In genomic region chr6:41723178-41723935, GRCh38 we compare ENCODE assay signal across 1 cellular context.
TF ChIP-seq lines count a peak whose summit lies in the region.

No MANE protein-coding gene starts in this region.

TF ChIP-seq in GM12878, 131 proteins besides CTCF, POLR2A, EP300 and RAD21 (continued from another document and continues in another):
- TF ChIP-seq, protein P1, sequence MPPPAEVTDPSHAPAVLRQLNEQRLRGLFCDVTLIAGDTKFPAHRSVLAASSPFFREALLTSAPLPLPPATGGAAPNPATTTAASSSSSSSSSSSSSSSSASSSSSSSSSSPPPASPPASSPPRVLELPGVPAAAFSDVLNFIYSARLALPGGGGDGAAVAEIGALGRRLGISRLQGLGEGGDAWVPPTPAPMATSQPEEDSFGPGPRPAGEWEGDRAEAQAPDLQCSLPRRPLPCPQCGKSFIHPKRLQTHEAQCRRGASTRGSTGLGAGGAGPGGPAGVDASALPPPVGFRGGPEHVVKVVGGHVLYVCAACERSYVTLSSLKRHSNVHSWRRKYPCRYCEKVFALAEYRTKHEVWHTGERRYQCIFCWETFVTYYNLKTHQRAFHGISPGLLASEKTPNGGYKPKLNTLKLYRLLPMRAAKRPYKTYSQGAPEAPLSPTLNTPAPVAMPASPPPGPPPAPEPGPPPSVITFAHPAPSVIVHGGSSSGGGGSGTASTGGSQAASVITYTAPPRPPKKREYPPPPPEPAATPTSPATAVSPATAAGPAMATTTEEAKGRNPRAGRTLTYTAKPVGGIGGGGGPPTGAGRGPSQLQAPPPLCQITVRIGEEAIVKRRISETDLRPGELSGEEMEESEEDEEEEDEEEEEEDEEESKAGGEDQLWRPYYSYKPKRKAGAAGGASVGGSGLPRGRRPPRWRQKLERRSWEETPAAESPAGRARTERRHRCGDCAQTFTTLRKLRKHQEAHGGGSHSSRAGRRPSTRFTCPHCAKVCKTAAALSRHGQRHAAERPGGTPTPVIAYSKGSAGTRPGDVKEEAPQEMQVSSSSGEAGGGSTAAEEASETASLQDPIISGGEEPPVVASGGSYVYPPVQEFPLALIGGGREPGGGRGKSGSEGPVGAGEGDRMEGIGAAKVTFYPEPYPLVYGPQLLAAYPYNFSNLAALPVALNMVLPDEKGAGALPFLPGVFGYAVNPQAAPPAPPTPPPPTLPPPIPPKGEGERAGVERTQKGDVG (CRISPR knock-in tag; IDR thresholded peaks at IDR 0.05), result no peak
- peak; percentile 90 for TF ChIP-seq POU2F2 (IDR thresholded peaks at IDR 0.05; ENCODE audit: borderline replicate concordance, low read depth, low read length)
- peak; percentile 92 for TF ChIP-seq EED (IDR thresholded peaks at IDR 0.05; ENCODE audit: low read depth)
- TF ChIP-seq, protein P2, sequence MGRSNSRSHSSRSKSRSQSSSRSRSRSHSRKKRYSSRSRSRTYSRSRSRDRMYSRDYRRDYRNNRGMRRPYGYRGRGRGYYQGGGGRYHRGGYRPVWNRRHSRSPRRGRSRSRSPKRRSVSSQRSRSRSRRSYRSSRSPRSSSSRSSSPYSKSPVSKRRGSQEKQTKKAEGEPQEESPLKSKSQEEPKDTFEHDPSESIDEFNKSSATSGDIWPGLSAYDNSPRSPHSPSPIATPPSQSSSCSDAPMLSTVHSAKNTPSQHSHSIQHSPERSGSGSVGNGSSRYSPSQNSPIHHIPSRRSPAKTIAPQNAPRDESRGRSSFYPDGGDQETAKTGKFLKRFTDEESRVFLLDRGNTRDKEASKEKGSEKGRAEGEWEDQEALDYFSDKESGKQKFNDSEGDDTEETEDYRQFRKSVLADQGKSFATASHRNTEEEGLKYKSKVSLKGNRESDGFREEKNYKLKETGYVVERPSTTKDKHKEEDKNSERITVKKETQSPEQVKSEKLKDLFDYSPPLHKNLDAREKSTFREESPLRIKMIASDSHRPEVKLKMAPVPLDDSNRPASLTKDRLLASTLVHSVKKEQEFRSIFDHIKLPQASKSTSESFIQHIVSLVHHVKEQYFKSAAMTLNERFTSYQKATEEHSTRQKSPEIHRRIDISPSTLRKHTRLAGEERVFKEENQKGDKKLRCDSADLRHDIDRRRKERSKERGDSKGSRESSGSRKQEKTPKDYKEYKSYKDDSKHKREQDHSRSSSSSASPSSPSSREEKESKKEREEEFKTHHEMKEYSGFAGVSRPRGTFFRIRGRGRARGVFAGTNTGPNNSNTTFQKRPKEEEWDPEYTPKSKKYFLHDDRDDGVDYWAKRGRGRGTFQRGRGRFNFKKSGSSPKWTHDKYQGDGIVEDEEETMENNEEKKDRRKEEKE (IDR thresholded peaks at IDR 0.05), result no peak
- no peak for TF ChIP-seq ZNF274 (IDR thresholded peaks at IDR 0.05; ENCODE audit: insufficient read depth, insufficient read length)
- TF ChIP-seq POLR2AphosphoS2 (IDR thresholded peaks at IDR 0.05; ENCODE audit: low read depth, low read length), result peak; percentile 66
- TF ChIP-seq HSF1 (IDR thresholded peaks at IDR 0.05; ENCODE audit: low read depth, low read length), result no peak
- TF ChIP-seq, protein P3, sequence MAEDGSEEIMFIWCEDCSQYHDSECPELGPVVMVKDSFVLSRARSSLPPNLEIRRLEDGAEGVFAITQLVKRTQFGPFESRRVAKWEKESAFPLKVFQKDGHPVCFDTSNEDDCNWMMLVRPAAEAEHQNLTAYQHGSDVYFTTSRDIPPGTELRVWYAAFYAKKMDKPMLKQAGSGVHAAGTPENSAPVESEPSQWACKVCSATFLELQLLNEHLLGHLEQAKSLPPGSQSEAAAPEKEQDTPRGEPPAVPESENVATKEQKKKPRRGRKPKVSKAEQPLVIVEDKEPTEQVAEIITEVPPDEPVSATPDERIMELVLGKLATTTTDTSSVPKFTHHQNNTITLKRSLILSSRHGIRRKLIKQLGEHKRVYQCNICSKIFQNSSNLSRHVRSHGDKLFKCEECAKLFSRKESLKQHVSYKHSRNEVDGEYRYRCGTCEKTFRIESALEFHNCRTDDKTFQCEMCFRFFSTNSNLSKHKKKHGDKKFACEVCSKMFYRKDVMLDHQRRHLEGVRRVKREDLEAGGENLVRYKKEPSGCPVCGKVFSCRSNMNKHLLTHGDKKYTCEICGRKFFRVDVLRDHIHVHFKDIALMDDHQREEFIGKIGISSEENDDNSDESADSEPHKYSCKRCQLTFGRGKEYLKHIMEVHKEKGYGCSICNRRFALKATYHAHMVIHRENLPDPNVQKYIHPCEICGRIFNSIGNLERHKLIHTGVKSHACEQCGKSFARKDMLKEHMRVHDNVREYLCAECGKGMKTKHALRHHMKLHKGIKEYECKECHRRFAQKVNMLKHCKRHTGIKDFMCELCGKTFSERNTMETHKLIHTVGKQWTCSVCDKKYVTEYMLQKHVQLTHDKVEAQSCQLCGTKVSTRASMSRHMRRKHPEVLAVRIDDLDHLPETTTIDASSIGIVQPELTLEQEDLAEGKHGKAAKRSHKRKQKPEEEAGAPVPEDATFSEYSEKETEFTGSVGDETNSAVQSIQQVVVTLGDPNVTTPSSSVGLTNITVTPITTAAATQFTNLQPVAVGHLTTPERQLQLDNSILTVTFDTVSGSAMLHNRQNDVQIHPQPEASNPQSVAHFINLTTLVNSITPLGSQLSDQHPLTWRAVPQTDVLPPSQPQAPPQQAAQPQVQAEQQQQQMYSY (CRISPR knock-in tag; IDR thresholded peaks at IDR 0.05), result no peak
- TF ChIP-seq BMI1 (IDR thresholded peaks at IDR 0.05; ENCODE audit: borderline replicate concordance), result no peak
- TF ChIP-seq TAF1 (IDR thresholded peaks at IDR 0.05; ENCODE audit: borderline replicate concordance, low read depth, low read length), result peak; percentile 82; the same call in 1 of the 2 replicates
- peak; percentile 81 for TF ChIP-seq SMAD1 (IDR thresholded peaks at IDR 0.05; ENCODE audit: low read depth, partially characterized antibody)
- 0 out of 2 replicates have a peak, but pooled peaks have one; percentile 43 for TF ChIP-seq CHD1 (IDR thresholded peaks at IDR 0.05; ENCODE audit: low read depth, low read length)
- no peak for TF ChIP-seq ZNF622 (IDR thresholded peaks at IDR 0.05)
- peak; percentile 95 for TF ChIP-seq NR2F1 (conservative IDR thresholded peaks at IDR 0.05)
- no peak for TF ChIP-seq FOS (IDR thresholded peaks at IDR 0.05; ENCODE audit: borderline replicate concordance, extremely low read depth, insufficient read length)
- peak in 1 of 2 experiments; percentile 21; a peak in 1 of 3 replicates for TF ChIP-seq EGR1 (IDR thresholded peaks at IDR 0.05; ENCODE audit: borderline replicate concordance in 1 of 2, low read depth in 2 of 2, low read length in 2 of 2)
- TF ChIP-seq ZBTB40 (IDR thresholded peaks at IDR 0.05; ENCODE audit: borderline replicate concordance), result no peak
- peak; percentile 98 for TF ChIP-seq IKZF1 (conservative IDR thresholded peaks at IDR 0.05)
- TF ChIP-seq, protein P4, sequence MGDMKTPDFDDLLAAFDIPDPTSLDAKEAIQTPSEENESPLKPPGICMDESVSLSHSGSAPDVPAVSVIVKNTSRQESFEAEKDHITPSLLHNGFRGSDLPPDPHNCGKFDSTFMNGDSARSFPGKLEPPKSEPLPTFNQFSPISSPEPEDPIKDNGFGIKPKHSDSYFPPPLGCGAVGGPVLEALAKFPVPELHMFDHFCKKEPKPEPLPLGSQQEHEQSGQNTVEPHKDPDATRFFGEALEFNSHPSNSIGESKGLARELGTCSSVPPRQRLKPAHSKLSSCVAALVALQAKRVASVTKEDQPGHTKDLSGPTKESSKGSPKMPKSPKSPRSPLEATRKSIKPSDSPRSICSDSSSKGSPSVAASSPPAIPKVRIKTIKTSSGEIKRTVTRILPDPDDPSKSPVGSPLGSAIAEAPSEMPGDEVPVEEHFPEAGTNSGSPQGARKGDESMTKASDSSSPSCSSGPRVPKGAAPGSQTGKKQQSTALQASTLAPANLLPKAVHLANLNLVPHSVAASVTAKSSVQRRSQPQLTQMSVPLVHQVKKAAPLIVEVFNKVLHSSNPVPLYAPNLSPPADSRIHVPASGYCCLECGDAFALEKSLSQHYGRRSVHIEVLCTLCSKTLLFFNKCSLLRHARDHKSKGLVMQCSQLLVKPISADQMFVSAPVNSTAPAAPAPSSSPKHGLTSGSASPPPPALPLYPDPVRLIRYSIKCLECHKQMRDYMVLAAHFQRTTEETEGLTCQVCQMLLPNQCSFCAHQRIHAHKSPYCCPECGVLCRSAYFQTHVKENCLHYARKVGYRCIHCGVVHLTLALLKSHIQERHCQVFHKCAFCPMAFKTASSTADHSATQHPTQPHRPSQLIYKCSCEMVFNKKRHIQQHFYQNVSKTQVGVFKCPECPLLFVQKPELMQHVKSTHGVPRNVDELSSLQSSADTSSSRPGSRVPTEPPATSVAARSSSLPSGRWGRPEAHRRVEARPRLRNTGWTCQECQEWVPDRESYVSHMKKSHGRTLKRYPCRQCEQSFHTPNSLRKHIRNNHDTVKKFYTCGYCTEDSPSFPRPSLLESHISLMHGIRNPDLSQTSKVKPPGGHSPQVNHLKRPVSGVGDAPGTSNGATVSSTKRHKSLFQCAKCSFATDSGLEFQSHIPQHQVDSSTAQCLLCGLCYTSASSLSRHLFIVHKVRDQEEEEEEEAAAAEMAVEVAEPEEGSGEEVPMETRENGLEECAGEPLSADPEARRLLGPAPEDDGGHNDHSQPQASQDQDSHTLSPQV (IDR thresholded peaks at IDR 0.05), result 0 out of 2 replicates have a peak, but pooled peaks have one; percentile 23
- no peak for TF ChIP-seq ZBTB11 (CRISPR knock-in tag; IDR thresholded peaks at IDR 0.05)
- TF ChIP-seq NRF1 (conservative IDR thresholded peaks at IDR 0.05; ENCODE audit: low read depth, low read length), result no peak
- TF ChIP-seq SRF (IDR thresholded peaks at IDR 0.05; ENCODE audit: low read depth in 2 of 2, low read length in 2 of 2), result 0 out of 4 replicates have a peak, but pooled peaks of 1 of the 2 experiments have one; percentile 42
- TF ChIP-seq, protein P5, sequence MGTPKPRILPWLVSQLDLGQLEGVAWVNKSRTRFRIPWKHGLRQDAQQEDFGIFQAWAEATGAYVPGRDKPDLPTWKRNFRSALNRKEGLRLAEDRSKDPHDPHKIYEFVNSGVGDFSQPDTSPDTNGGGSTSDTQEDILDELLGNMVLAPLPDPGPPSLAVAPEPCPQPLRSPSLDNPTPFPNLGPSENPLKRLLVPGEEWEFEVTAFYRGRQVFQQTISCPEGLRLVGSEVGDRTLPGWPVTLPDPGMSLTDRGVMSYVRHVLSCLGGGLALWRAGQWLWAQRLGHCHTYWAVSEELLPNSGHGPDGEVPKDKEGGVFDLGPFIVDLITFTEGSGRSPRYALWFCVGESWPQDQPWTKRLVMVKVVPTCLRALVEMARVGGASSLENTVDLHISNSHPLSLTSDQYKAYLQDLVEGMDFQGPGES (IDR thresholded peaks at IDR 0.05), result no peak
- TF ChIP-seq ESRRA (IDR thresholded peaks at IDR 0.05; ENCODE audit: low read length), result no peak
- TF ChIP-seq HCFC1 (IDR thresholded peaks at IDR 0.05; ENCODE audit: low read length), result no peak
- no peak for TF ChIP-seq ASH2L (IDR thresholded peaks at IDR 0.05; ENCODE audit: borderline replicate concordance, low read depth)
- TF ChIP-seq TCF3 (IDR thresholded peaks at IDR 0.05; ENCODE audit: borderline replicate concordance, insufficient read depth, low read depth, low read length), result peak; percentile 80; the same call in 1 of the 2 replicates
